Comparison of ENCODE assay signal across 13 cellular contexts in genomic region chr18:38933910-38934510, GRCh38.
DNase-seq lines count a peak whose midpoint lies in the region; ATAC-seq and TF ChIP-seq lines count a peak whose summit lies in the region.
"Had no signal": no experiment of that assay in that cellular context is flagged by ENCODE, and none has a peak within 500 bp of the region (broad histone marks: within the 10 kb centered on the region; RNA-seq: fewer than 3 reads in every experiment).

No MANE protein-coding gene starts in this region.

- H2AFZ ChIP-seq in MM.1S (ENCODE audit: low read length): no peak overlapping the region

- H3K27ac ChIP-seq in MM.1S (ENCODE audit: low read length): no peak overlapping the region
- H3K27ac ChIP-seq: tibial artery had no signal

- no peaks in the 10 kb centered on the region for H3K79me2 ChIP-seq in MM.1S (ENCODE audit: low read length)

- H3K9ac ChIP-seq in MM.1S (ENCODE audit: low read length): no peak overlapping the region

- no peaks in the 10 kb centered on the region for H4K20me1 ChIP-seq in MM.1S (ENCODE audit: insufficient read depth, low read length)

- H3K9me2 ChIP-seq in MM.1S (replicated peaks; ENCODE audit: insufficient read depth, low read length): no peaks in the 10 kb centered on the region

- H3F3A ChIP-seq in MM.1S (ENCODE audit: insufficient read depth, low read length): no peaks in the 10 kb centered on the region

- DNase-seq in kidney glomerular epithelial cell (lab: John Stamatoyannopoulos, UW) (peak; percentile 2), NCI-H748 treated with DMSO at 0.1 percent for 48 hours (lab: John Stamatoyannopoulos, UW) (no peak), MM.1S (no peak), GF-D8 (lab: John Stamatoyannopoulos, UW) (no peak)
- DNase-seq in stimulated activated naive CD4-positive, alpha-beta T cell treated with Interleukin-2 at 50 U/mL for 16 hours (lab: John Stamatoyannopoulos, UW): no peak
- DNase-seq: Caco-2, mucosa of descending colon, NCI-H1436, retina, tibial artery had no signal

- H3K4me2 ChIP-seq in MM.1S (ENCODE audit: low read depth, low read length): no peak overlapping the region

- H3K27me3 ChIP-seq in MM.1S (replicated peaks; ENCODE audit: insufficient read depth, low read length): peaks cover 6% of the 10 kb centered on the region
- H3K27me3 ChIP-seq: tibial artery had no signal

- H3K9me3 ChIP-seq in MM.1S (replicated peaks; ENCODE audit: insufficient read depth, low read length): no peaks in the 10 kb centered on the region
- H3K9me3 ChIP-seq: Caco-2, mucosa of descending colon, tibial artery had no signal

- H3K4me1 ChIP-seq in MM.1S (ENCODE audit: low read length): no peaks in the 10 kb centered on the region
- H3K4me1 ChIP-seq: Caco-2, tibial artery had no signal

- H3K36me3 ChIP-seq in MM.1S (replicated peaks; ENCODE audit: insufficient read depth, low read length): no peaks in the 10 kb centered on the region
- H3K36me3 ChIP-seq: tibial artery had no signal

- no peak overlapping the region for H3K4me3 ChIP-seq in MM.1S (ENCODE audit: low read length)
- H3K4me3 ChIP-seq: mucosa of descending colon, tibial artery had no signal

- ATAC-seq in GM19043 (IDR thresholded peaks at IDR 0.05; ENCODE audit: low read depth, unreplicated experiment): peak; percentile 68
- peak; percentile 71 for ATAC-seq in HG02571 (IDR thresholded peaks at IDR 0.05; ENCODE audit: unreplicated experiment)
- peak; percentile 86 for ATAC-seq in HG03196 (IDR thresholded peaks at IDR 0.05; ENCODE audit: unreplicated experiment)
- ATAC-seq: mucosa of descending colon had no signal

- TF ChIP-seq CTCF in MM.1S (IDR thresholded peaks at IDR 0.05; ENCODE audit: low read length): no peak
